ENCODE assay signal across 28 cellular contexts in the genomic region with DNA sequence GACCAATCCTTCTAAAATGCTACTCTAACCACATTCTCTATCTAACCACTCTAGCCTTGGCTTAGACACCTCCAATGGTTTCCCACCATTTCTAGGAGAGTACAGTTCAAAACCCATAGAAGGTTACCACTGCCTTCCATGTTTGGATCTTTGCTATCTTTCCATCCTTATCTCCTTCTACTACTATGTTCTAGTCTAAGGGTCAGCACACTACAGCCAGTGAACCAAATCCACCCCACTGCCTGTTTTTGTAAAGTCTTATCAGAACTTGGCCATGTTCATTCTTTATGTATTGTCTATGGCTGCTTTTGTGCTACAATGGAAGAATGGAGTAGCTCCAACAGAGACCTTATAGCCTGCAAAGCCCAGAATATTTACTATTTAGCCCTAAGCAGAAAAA. TPM values are rescaled to one million over a fixed set of nuclear protein-coding genes. Genes with fewer than 3 reads are reported as not detected.
A peak's percentile ranks its signal among the peaks of the same experiment; 100 is the strongest.
DNase-seq lines count a peak whose midpoint lies in the region; ATAC-seq, FAIRE-seq and TF ChIP-seq lines count a peak whose summit lies in the region.
"Had no signal": no experiment of that assay in that cellular context is flagged by ENCODE, and none has a peak within 500 bp of the region (broad histone marks: within the 10 kb centered on the region; RNA-seq: fewer than 3 reads in every experiment).

No MANE protein-coding gene starts in this region.

- no peaks in the 10 kb centered on the region for H3K27me3 ChIP-seq in K562 (ENCODE audit: control insufficient read depth in 2 of 2, insufficient read depth in 2 of 2, low read length in 2 of 2)
- no peaks in the 10 kb centered on the region for H3K27me3 ChIP-seq in spleen (replicated peaks in 1 of 7)
- H3K27me3 ChIP-seq: body of pancreas, esophagus squamous epithelium, foreskin keratinocyte, heart left ventricle, right lobe of liver, transverse colon had no signal

- no peak overlapping the region for H2AFZ ChIP-seq in K562 (ENCODE audit: low read depth, low read length)

- no peaks in the 10 kb centered on the region for H3K9me1 ChIP-seq in K562 (ENCODE audit: control insufficient read depth, insufficient read depth, low read length)

- in situ Hi-C loops in K562 (cut with MboI) = no loop called here

- no peak for DNase-seq in activated naive CD4-positive, alpha-beta T cell treated with anti-CD3 and anti-CD28 coated beads for 36 hours
- no peak for DNase-seq in activated naive CD4-positive, alpha-beta T cell treated with Interleukin-2 at 50 U/mL for 16 hours
- peak; percentile 24 for DNase-seq in OCI-M1 (lab: John Stamatoyannopoulos, UW)
- DNase-seq in K562 (ENCODE audit: extremely low read depth in 1 of 4, low spot score in 3 of 4) = peak in 2 of 4 experiments; percentile 32 to 42
- no peak for DNase-seq in spleen
- DNase-seq in ureter (ENCODE audit: low spot score) = no peak
- DNase-seq in RPMI8226 = no peak
- DNase-seq: activated CD4-positive, alpha-beta T cell treated with anti-CD3 and anti-CD28 coated beads for 4 hours; AML-193; body of pancreas; cerebellar nuclear complex; dermis blood vessel endothelial cell; esophagus squamous epithelium; foreskin keratinocyte; heart left ventricle; left ventricle myocardium inferior; mesendoderm; NCI-H146; NCI-H748 treated with DMSO at 0.1 percent for 48 hours; right lobe of liver; transverse colon had no signal

- H3K36me3 ChIP-seq in K562 (ENCODE audit: control insufficient read depth, insufficient read depth, low read length) (peaks cover 37% of the 10 kb centered on the region), spleen (peaks cover 2 to 67% (median 23%) of the 10 kb centered on the region in 6 donors)
- H3K36me3 ChIP-seq: transverse colon had no signal

- BruUV-seq in K562 (replicated peaks; lab: Mats Ljungman, UMichigan) = no TSS peak

- ATAC-seq in K562 (peak; percentile 67), HG03469 (IDR thresholded peaks at IDR 0.05; ENCODE audit: unreplicated experiment) (no peak)
- ATAC-seq: body of pancreas, foreskin keratinocyte, HCT116, heart left ventricle, right lobe of liver had no signal

- POLR2A ChIA-PET in K562 (lab: Yijun Ruan, JAX) = interaction anchor here (0.5 to 1.3 kb wide), 3 partner anchors 10 to 48 kb away, joined by 3 to 4 read pairs (median 4); no protein-coding TSS in a partner anchor

- TF ChIP-seq RAD21 in K562 (CRISPR knock-in tag; conservative IDR thresholded peaks at IDR 0.05 in 1 of 2, IDR thresholded peaks at IDR 0.05 in 1 of 2) = no peak

- no peaks in the 10 kb centered on the region for H3K9me3 ChIP-seq in K562 (replicated peaks; ENCODE audit: control insufficient read depth, insufficient read depth, low read depth, low read length)
- no peaks in the 10 kb centered on the region for H3K9me3 ChIP-seq in spleen
- H3K9me3 ChIP-seq: body of pancreas, esophagus squamous epithelium, heart left ventricle, left ventricle myocardium inferior, right lobe of liver, transverse colon had no signal

- CTCF ChIA-PET in activated naive CD4-positive, alpha-beta T cell treated with anti-CD3 and anti-CD28 coated beads for 36 hours (lab: Charles Lee) = interaction anchor here (1.1 kb wide), 1 partner anchor 151 kb away, joined by 3 read pairs; no protein-coding TSS in a partner anchor
- CTCF ChIA-PET in K562 (lab: Yijun Ruan, JAX; ENCODE audit: low intra/inter-chr PET ratio) = no interaction called here

- H3K27ac ChIP-seq in K562 (ENCODE audit: extremely low read depth, low read depth, low read length) (no peak overlapping the region), spleen (peak overlapping the region in 6 of 8 donors; percentile 73 to 87 (median 83))
- H3K27ac ChIP-seq: body of pancreas, foreskin keratinocyte, left ventricle myocardium inferior, right lobe of liver, transverse colon had no signal

- H3K4me1 Mint-ChIP-seq in activated naive CD4-positive, alpha-beta T cell treated with anti-CD3 and anti-CD28 coated beads for 36 hours (ENCODE audit: low read depth) = peaks cover 44% of the 10 kb centered on the region

- H3K4me3 ChIP-seq in K562 (no peak overlapping the region), spleen (no peak overlapping the region)
- H3K4me3 ChIP-seq: body of pancreas, esophagus squamous epithelium, heart left ventricle, left ventricle myocardium inferior, right lobe of liver, transverse colon had no signal

- peaks cover 58% of the 10 kb centered on the region for H3K79me2 ChIP-seq in K562 (ENCODE audit: control insufficient read depth, insufficient read depth, low read length)

- no peaks in the 10 kb centered on the region for H3K9me3 Mint-ChIP-seq in activated naive CD4-positive, alpha-beta T cell treated with anti-CD3 and anti-CD28 coated beads for 36 hours
- H3K9me3 Mint-ChIP-seq: activated T-helper 2 cell treated with anti-CD3 and anti-CD28 coated beads, Interferon-gamma antibody, Interleukin-2, Interleukin-4, amounts not matched to agents 10 μg/mL and 5 μg/mL and 100 μg/mL, durations not matched to agents 14 hours and 24 hours and 36 hours had no signal

- 0 out of 2 replicates have a peak, but pooled peaks cover 7% of the 10 kb centered on the region for H4K20me1 ChIP-seq in K562 (replicated peaks; ENCODE audit: control insufficient read depth, insufficient read depth, low read length)

- H3K9ac ChIP-seq in K562 (ENCODE audit: insufficient read depth in 1 of 2, low read depth in 2 of 2, low read length in 2 of 2) = no peak overlapping the region

- no peak overlapping the region for H3K4me3 Mint-ChIP-seq in activated naive CD4-positive, alpha-beta T cell treated with anti-CD3 and anti-CD28 coated beads for 36 hours

- H3K27me3 Mint-ChIP-seq in activated naive CD4-positive, alpha-beta T cell treated with anti-CD3 and anti-CD28 coated beads for 36 hours (ENCODE audit: low read depth) = no peaks in the 10 kb centered on the region
- H3K27me3 Mint-ChIP-seq: progenitor cell of endocrine pancreas had no signal

- H3K27ac Mint-ChIP-seq in activated naive CD4-positive, alpha-beta T cell treated with anti-CD3 and anti-CD28 coated beads for 36 hours = peak overlapping the region; percentile 44
- H3K27ac Mint-ChIP-seq: activated T-helper 2 cell treated with anti-CD3 and anti-CD28 coated beads, Interferon-gamma antibody, Interleukin-2, Interleukin-4, amounts not matched to agents 10 μg/mL and 5 μg/mL and 100 μg/mL, durations not matched to agents 14 hours and 24 hours and 36 hours had no signal

- TF ChIP-seq EP300 in K562 (IDR thresholded peaks at IDR 0.05; ENCODE audit: low read length) = no peak

- TF ChIP-seq CTCF in K562 (IDR thresholded peaks at IDR 0.05 in 2 of 3, conservative IDR thresholded peaks at IDR 0.05 in 1 of 3; ENCODE audit: insufficient read depth in 2 of 3, low read depth in 1 of 3, low read length in 3 of 3) = no peak
- no peak for TF ChIP-seq CTCF in spleen (IDR thresholded peaks at IDR 0.05 in 8 of 11, conservative IDR thresholded peaks at IDR 0.05 in 3 of 11)

- H3K36me3 Mint-ChIP-seq in activated naive CD4-positive, alpha-beta T cell treated with anti-CD3 and anti-CD28 coated beads for 36 hours (ENCODE audit: low read depth) = peaks cover 29% of the 10 kb centered on the region

- intact Hi-C loops in activated naive CD4-positive, alpha-beta T cell treated with anti-CD3 and anti-CD28 coated beads for 36 hours (cut with micrococcal nuclease) = no loop called here
- intact Hi-C loops in K562 (cut with micrococcal nuclease) (no loop called here), spleen (cut with DNase I; ENCODE audit: low total_unique reads) (loop anchor here (10.0 kb wide), 1 partner anchor 158 kb away; a partner anchor contains a TSS)

- no peak for TF ChIP-seq POLR2A in K562 (conservative IDR thresholded peaks at IDR 0.05)
- no peak for TF ChIP-seq POLR2A in spleen (IDR thresholded peaks at IDR 0.05)

- H3K4me1 ChIP-seq in K562 (replicated peaks in 1 of 2; ENCODE audit: control insufficient read depth in 2 of 2, insufficient read depth in 2 of 2, low read length in 2 of 2) = peaks cover 6 to 19% of the 10 kb centered on the region in 2 experiments; a peak in 4 of 5 replicates
- H3K4me1 ChIP-seq in spleen = peaks cover 29 to 100% (median 88%) of the 10 kb centered on the region in 6 donors

- H3K4me2 ChIP-seq in K562 (ENCODE audit: insufficient read depth, low read length) = 0 out of 2 replicates have a peak overlapping the region, but pooled peaks have one; percentile 1

- peak; percentile 71 for FAIRE-seq in K562 (lab: Jason Lieb, UNC)
- FAIRE-seq: endometrium, GM12891, keratinocyte had no signal

RNA-seq across cellular contexts. Expression of a gene that starts 6.2 kb away (rescaled TPM):
- total RNA-seq in activated naive CD4-positive, alpha-beta T cell treated with anti-CD3 and anti-CD28 coated beads for 36 hours = 10 to 100 TPM; 18.9 to 19.1 TPM
- 31.8 and 48.9 TPM in 2 replicates for total RNA-seq in K562 (2011; cell fraction: chromatin; rRNA removed; ENCODE audit: low replicate concordance)
- total RNA-seq in K562 (2011; cell fraction: nucleolus; rRNA removed) = 9.0 and 9.3 TPM in 2 replicates
- total RNA-seq in K562 (2011; cell fraction: nucleoplasm; rRNA removed) = 11.7 and 13.0 TPM in 2 replicates
- total RNA-seq in K562 (2014; rRNA removed) (1.1 and 2.6 TPM in 2 replicates), K562 (2014; rRNA removed; fragmentation: Illumina TruSeq; extraction: Trizol) (6.7 and 7.1 TPM in 2 replicates), K562 (2015; rRNA removed; fragmentation: Illumina TruSeq; extraction: Trizol) (4.3 and 4.4 TPM in 2 replicates), K562 (2021) (11.3 and 12.2 TPM in 2 replicates), spleen (10 to 100 TPM in 6 of 7 donors, 1 to 10 TPM in 1; 9.3 to 49.8 (median 26.6) TPM), ureter (31.7 TPM)
- polyA plus RNA-seq in K562 (2011; rRNA removed) (4.8 and 5.1 TPM in 2 replicates), K562 (2014; fragmentation: Illumina TruSeq; extraction: Trizol) (5.2 and 6.1 TPM in 2 replicates), K562 (2014; fragmentation: Nextera tagmentation; extraction: Ambion mirVana) (1 to 10 TPM; 1.9 to 2.4 TPM), K562 (2014; rRNA removed) (2.9 and 3.6 TPM in 2 replicates), spleen (1 to 10 TPM; 1.3 to 3.1 (median 1.5) TPM)
- 3.1 and 4.5 TPM in 2 replicates for polyA plus RNA-seq in K562 (2011; cell fraction: cytosol; rRNA removed)
- polyA plus RNA-seq in K562 (2011; cell fraction: nucleus; rRNA removed) = 5.0 and 7.5 TPM in 2 replicates
- polyA plus RNA-seq in K562 (2012) = 2.3 and 5.2 TPM in 2 replicates
- 16.1 and 36.5 TPM in 2 replicates for polyA minus RNA-seq in K562 (2011; rRNA and poly(A)+ RNA removed)
- 2.8 and 3.1 TPM in 2 replicates for polyA minus RNA-seq in K562 (2011; cell fraction: cytosol; rRNA and poly(A)+ RNA removed)
- polyA minus RNA-seq in K562 (2011; cell fraction: nucleus; rRNA and poly(A)+ RNA removed) = 3.2 and 6.2 TPM in 2 replicates

RNA-seq across cellular contexts. Expression of a gene that starts 45.1 kb away (rescaled TPM):
- total RNA-seq in activated naive CD4-positive, alpha-beta T cell treated with anti-CD3 and anti-CD28 coated beads for 36 hours = 10 to 100 TPM; 31.6 to 31.7 TPM
- total RNA-seq in K562 (2011; cell fraction: chromatin; rRNA removed; ENCODE audit: low replicate concordance) = 10.5 and 18.9 TPM in 2 replicates
- total RNA-seq in K562 (2011; cell fraction: nucleolus; rRNA removed) = 20.5 and 22.2 TPM in 2 replicates
- 21.0 and 24.2 TPM in 2 replicates for total RNA-seq in K562 (2011; cell fraction: nucleoplasm; rRNA removed)
- total RNA-seq in K562 (2014; rRNA removed) = 58.5 and 65.1 TPM in 2 replicates
- 47.2 and 51.0 TPM in 2 replicates for total RNA-seq in K562 (2014; rRNA removed; fragmentation: Illumina TruSeq; extraction: Trizol)
- total RNA-seq in K562 (2015; rRNA removed; fragmentation: Illumina TruSeq; extraction: Trizol) = 34.1 and 34.2 TPM in 2 replicates
- 57.2 and 60.1 TPM in 2 replicates for total RNA-seq in K562 (2021)
- 49.8 and 56.0 TPM in 2 replicates for polyA plus RNA-seq in K562 (2011; rRNA removed)
- polyA plus RNA-seq in K562 (2011; cell fraction: cytosol; rRNA removed) = 48.6 and 49.6 TPM in 2 replicates
- polyA plus RNA-seq in K562 (2011; cell fraction: nucleus; rRNA removed) = 18.8 and 19.7 TPM in 2 replicates
- polyA plus RNA-seq in K562 (2012) = 32.7 and 40.3 TPM in 2 replicates
- 40.2 and 44.8 TPM in 2 replicates for polyA plus RNA-seq in K562 (2014; fragmentation: Illumina TruSeq; extraction: Trizol)
- polyA plus RNA-seq in K562 (2014; fragmentation: Nextera tagmentation; extraction: Ambion mirVana) = 10 to 100 TPM; 11.1 to 16.7 TPM
- 54.4 and 58.9 TPM in 2 replicates for polyA plus RNA-seq in K562 (2014; rRNA removed)
- polyA minus RNA-seq in K562 (2011; rRNA and poly(A)+ RNA removed) = 25.0 and 26.0 TPM in 2 replicates
- polyA minus RNA-seq in K562 (2011; cell fraction: cytosol; rRNA and poly(A)+ RNA removed) = 19.2 and 24.3 TPM in 2 replicates
- 10.4 and 11.3 TPM in 2 replicates for polyA minus RNA-seq in K562 (2011; cell fraction: nucleus; rRNA and poly(A)+ RNA removed)
- 10 to 100 TPM in 5 of 7 donors, 1 to 10 TPM in 2; 8.0 to 13.4 (median 10.9) TPM for total RNA-seq in spleen
- polyA plus RNA-seq in spleen = 10 to 100 TPM in 1 of 3 donors, 1 to 10 TPM in 2; 7.5 to 12.2 (median 9.9) TPM
- 12.2 TPM for total RNA-seq in ureter

RNA-seq across cellular contexts. Expression of a gene that starts 45.6 kb away (rescaled TPM):
- total RNA-seq in activated naive CD4-positive, alpha-beta T cell treated with anti-CD3 and anti-CD28 coated beads for 36 hours = 10 to 100 TPM; 12.8 to 14.2 TPM
- 2.4 and 6.3 TPM in 2 replicates for total RNA-seq in K562 (2011; cell fraction: chromatin; rRNA removed; ENCODE audit: low replicate concordance)
- total RNA-seq in K562 (2011; cell fraction: nucleolus; rRNA removed) = 12.6 and 15.3 TPM in 2 replicates
- 6.2 and 7.9 TPM in 2 replicates for total RNA-seq in K562 (2011; cell fraction: nucleoplasm; rRNA removed)
- total RNA-seq in K562 (2014; rRNA removed) = 70.9 and 85.3 TPM in 2 replicates
- total RNA-seq in K562 (2014; rRNA removed; fragmentation: Illumina TruSeq; extraction: Trizol) = 11.2 TPM in 2 replicates
- total RNA-seq in K562 (2015; rRNA removed; fragmentation: Illumina TruSeq; extraction: Trizol) = 18.6 and 22.0 TPM in 2 replicates
- 51.5 and 52.5 TPM in 2 replicates for total RNA-seq in K562 (2021)
- 17.3 and 20.7 TPM in 2 replicates for polyA plus RNA-seq in K562 (2011; rRNA removed)
- polyA plus RNA-seq in K562 (2011; cell fraction: cytosol; rRNA removed) = 18.1 and 59.5 TPM in 2 replicates
- polyA plus RNA-seq in K562 (2011; cell fraction: nucleus; rRNA removed) = 20.9 and 26.5 TPM in 2 replicates
- 19.8 and 25.5 TPM in 2 replicates for polyA plus RNA-seq in K562 (2012)
- polyA plus RNA-seq in K562 (2014; fragmentation: Illumina TruSeq; extraction: Trizol) = 8.5 and 12.4 TPM in 2 replicates
- 1 to 10 TPM; 3.6 to 5.2 TPM for polyA plus RNA-seq in K562 (2014; fragmentation: Nextera tagmentation; extraction: Ambion mirVana)
- 47.9 and 58.3 TPM in 2 replicates for polyA plus RNA-seq in K562 (2014; rRNA removed)
- 2.0 and 2.6 TPM in 2 replicates for polyA minus RNA-seq in K562 (2011; rRNA and poly(A)+ RNA removed)
- 5.5 and 5.9 TPM in 2 replicates for polyA minus RNA-seq in K562 (2011; cell fraction: cytosol; rRNA and poly(A)+ RNA removed)
- 4.3 and 5.7 TPM in 2 replicates for polyA minus RNA-seq in K562 (2011; cell fraction: nucleus; rRNA and poly(A)+ RNA removed)
- 10 to 100 TPM; 15.9 to 31.1 (median 19.5) TPM for total RNA-seq in spleen
- polyA plus RNA-seq in spleen = 10 to 100 TPM; 18.1 to 38.5 (median 23.1) TPM
- total RNA-seq in ureter = 39.3 TPM

RNA-seq across cellular contexts. Expression of a gene that starts 59.5 kb away (rescaled TPM):
- total RNA-seq in activated naive CD4-positive, alpha-beta T cell treated with anti-CD3 and anti-CD28 coated beads for 36 hours = under 1 TPM; 0.69 to 0.74 TPM
- 1.1 and 3.1 TPM in 2 replicates for total RNA-seq in K562 (2011; cell fraction: chromatin; rRNA removed; ENCODE audit: low replicate concordance)
- 3.7 and 4.5 TPM in 2 replicates for total RNA-seq in K562 (2011; cell fraction: nucleolus; rRNA removed)
- total RNA-seq in K562 (2011; cell fraction: nucleoplasm; rRNA removed) = 3.5 and 3.7 TPM in 2 replicates
- total RNA-seq in K562 (2014; rRNA removed) (1.2 and 2.7 TPM in 2 replicates), K562 (2014; rRNA removed; fragmentation: Illumina TruSeq; extraction: Trizol) (1.1 TPM in 2 replicates), K562 (2015; rRNA removed; fragmentation: Illumina TruSeq; extraction: Trizol) (2.0 and 2.1 TPM in 2 replicates), K562 (2021) (2.0 and 2.2 TPM in 2 replicates), spleen (1 to 10 TPM; 1.8 to 9.2 (median 3.1) TPM), ureter (10.2 TPM)
- polyA plus RNA-seq in K562 (2011; rRNA removed) (1.0 and 3.2 TPM in 2 replicates), K562 (2014; fragmentation: Illumina TruSeq; extraction: Trizol) (1.6 and 1.9 TPM in 2 replicates), K562 (2014; fragmentation: Nextera tagmentation; extraction: Ambion mirVana) (under 1 TPM; 0.37 to 0.59 TPM), K562 (2014; rRNA removed) (0.95 and 1.00 TPM in 2 replicates), spleen (1 to 10 TPM; 1.4 to 2.3 (median 1.8) TPM)
- polyA plus RNA-seq in K562 (2011; cell fraction: cytosol; rRNA removed) = 2.0 and 5.7 TPM in 2 replicates
- 0.65 and 2.1 TPM in 2 replicates for polyA plus RNA-seq in K562 (2011; cell fraction: nucleus; rRNA removed)
- polyA plus RNA-seq in K562 (2012) = 1.1 and 2.3 TPM in 2 replicates
- 0.69 and 2.1 TPM in 2 replicates for polyA minus RNA-seq in K562 (2011; rRNA and poly(A)+ RNA removed)
- polyA minus RNA-seq in K562 (2011; cell fraction: cytosol; rRNA and poly(A)+ RNA removed) = 2.5 and 4.6 TPM in 2 replicates
- polyA minus RNA-seq in K562 (2011; cell fraction: nucleus; rRNA and poly(A)+ RNA removed) = 0.44 and 0.81 TPM in 2 replicates
